ENCODE assay signal across 8 cellular contexts in genomic region chr11:120336641-120337132, GRCh38. TPM values are rescaled to one million over a fixed set of nuclear protein-coding genes. Genes with fewer than 3 reads are reported as not detected.
A peak's percentile ranks its signal among the peaks of the same experiment; 100 is the strongest.
DNase-seq lines count a peak whose midpoint lies in the region; ATAC-seq and TF ChIP-seq lines count a peak whose summit lies in the region.

No MANE protein-coding gene starts in this region.

- peaks cover 43% of the 10 kb centered on the region for H3K79me2 ChIP-seq in DOHH2 (ENCODE audit: control insufficient read depth, low read length)

- no peaks in the 10 kb centered on the region for H3K9me2 ChIP-seq in DOHH2 (replicated peaks; ENCODE audit: control insufficient read depth, low read length)

- H3K4me1 ChIP-seq in DOHH2 (ENCODE audit: control insufficient read depth, low read length), result peaks cover 27% of the 10 kb centered on the region

- H3K36me3 ChIP-seq in DOHH2 (ENCODE audit: control insufficient read depth, low read length) (no peaks in the 10 kb centered on the region), MG63 (peaks cover 4% of the 10 kb centered on the region)

- H3K27me3 ChIP-seq in DOHH2 (ENCODE audit: control insufficient read depth, low read length), result peaks cover 41% of the 10 kb centered on the region
- H3K27me3 ChIP-seq in MG63, result no peaks in the 10 kb centered on the region

- peaks cover 50% of the 10 kb centered on the region for H3K27me3 Mint-ChIP-seq in activated T-cell treated with anti-CD3 and anti-CD28 coated beads, Interleukin-2, amount 50 U/mL, for 72 hours (ENCODE audit: low read depth)

- no peaks in the 10 kb centered on the region for H3K9me3 ChIP-seq in DOHH2 (ENCODE audit: control insufficient read depth, insufficient read depth, low read length)
- no peaks in the 10 kb centered on the region for H3K9me3 ChIP-seq in MG63

- H4K20me1 ChIP-seq in DOHH2 (ENCODE audit: control insufficient read depth, insufficient read depth, low read depth, low read length), result peaks cover 20% of the 10 kb centered on the region

- peak overlapping the region; percentile 69 for H3K4me2 ChIP-seq in DOHH2 (ENCODE audit: low read length)

- peak overlapping the region; percentile 86 for H3K27ac Mint-ChIP-seq in activated T-cell treated with anti-CD3 and anti-CD28 coated beads, Interleukin-2, amount 50 U/mL, for 72 hours

- H3K36me3 Mint-ChIP-seq in activated T-cell treated with anti-CD3 and anti-CD28 coated beads, Interleukin-2, amount 50 U/mL, for 72 hours (ENCODE audit: insufficient read depth in 2 of 2), result peaks cover 0 to 2% of the 10 kb centered on the region in 2 donors

- TF ChIP-seq CTCF in DOHH2 (IDR thresholded peaks at IDR 0.05; ENCODE audit: low read depth, low read length, poor library complexity, severe bottlenecking), result no peak
- no peak for TF ChIP-seq CTCF in omental fat pad (IDR thresholded peaks at IDR 0.05)

- peaks cover 37% of the 10 kb centered on the region for H3K4me1 Mint-ChIP-seq in activated T-cell treated with anti-CD3 and anti-CD28 coated beads, Interleukin-2, amount 50 U/mL, for 72 hours (ENCODE audit: low read depth)

- H3K27ac ChIP-seq in DOHH2 (ENCODE audit: low read depth, low read length), result no peak overlapping the region

- H3K4me3 ChIP-seq in DOHH2 (ENCODE audit: low read length) (peak overlapping the region; percentile 75), MG63 (peak overlapping the region; percentile 77)

- H3K9me3 Mint-ChIP-seq in activated T-cell treated with anti-CD3 and anti-CD28 coated beads, Interleukin-2, amount 50 U/mL, for 72 hours, result no peaks in the 10 kb centered on the region

- DNase-seq in MG63 (peak; percentile 58), foreskin melanocyte (peak; percentile 40), omental fat pad (ENCODE audit: low spot score) (no peak), NCI-H1436 (lab: John Stamatoyannopoulos, UW) (no peak), HPDE6-E6E7 (ENCODE audit: extremely low spot score) (no peak)
- peak; percentile 43 to 60 for DNase-seq in activated T-cell treated with anti-CD3 and anti-CD28 coated beads, Interleukin-2, amount 50 U/mL, for 72 hours

- peaks cover 9% of the 10 kb centered on the region for H3F3A ChIP-seq in DOHH2 (ENCODE audit: control insufficient read depth, insufficient read depth)

- peak overlapping the region; percentile 86 to 96 for H3K4me3 Mint-ChIP-seq in activated T-cell treated with anti-CD3 and anti-CD28 coated beads, Interleukin-2, amount 50 U/mL, for 72 hours

- peak; percentile 28 for ATAC-seq in GM21619 (IDR thresholded peaks at IDR 0.05; ENCODE audit: unreplicated experiment)
- ATAC-seq in activated T-cell treated with anti-CD3 and anti-CD28 coated beads, Interleukin-2, amount 50 U/mL, for 72 hours (replicated peaks in 1 of 2), result peak; percentile 49 to 53
- ATAC-seq in omental fat pad (ENCODE audit: low FRiP score), result peak; percentile 25

RNA-seq across cellular contexts. Expression of gene ARHGEF12, which starts 0.5 kb away (rescaled TPM):
- total RNA-seq in MG63 (2014; rRNA removed; shearing (Covaris generic); ENCODE audit: low replicate concordance), result 28.1 and 32.5 TPM in 2 replicates
- total RNA-seq in activated T-cell treated with anti-CD3 and anti-CD28 coated beads, Interleukin-2, amount 50 U/mL, for 72 hours, result 10 to 100 TPM; 16.1 to 20.5 TPM
- total RNA-seq in omental fat pad, result 100 to 1,000 TPM in 1 of 4 donors, 10 to 100 TPM in 3; 69.8 to 137 (median 75.2) TPM

RNA-seq across cellular contexts. Expression of gene TLCD5, which starts 11.6 kb away (rescaled TPM):
- total RNA-seq in MG63 (2014; rRNA removed; shearing (Covaris generic); ENCODE audit: low replicate concordance), result 7.3 and 8.1 TPM in 2 replicates
- total RNA-seq in activated T-cell treated with anti-CD3 and anti-CD28 coated beads, Interleukin-2, amount 50 U/mL, for 72 hours, result 1 to 10 TPM; 2.0 to 2.8 TPM
- 1 to 10 TPM; 2.9 to 6.1 (median 4.4) TPM for total RNA-seq in omental fat pad

Comparison
In these comparisons a context has a peak if more than half of its experiments do, and no peak if none do; other contexts are left out.
1. DNase-seq: peak in MG63 (single experiment), activated T-cell treated with anti-CD3 and anti-CD28 coated beads, Interleukin-2, amount 50 U/mL, for 72 hours (2 of 2) and foreskin melanocyte (single experiment); none in omental fat pad (single experiment), NCI-H1436 (single experiment) and HPDE6-E6E7 (single experiment).
2. Peak in every context shown above with its lines, with median percentiles within 50 percentile points of each other: ATAC-seq.